Comparison of ENCODE assay signal across 2 cellular contexts in the genomic region with DNA sequence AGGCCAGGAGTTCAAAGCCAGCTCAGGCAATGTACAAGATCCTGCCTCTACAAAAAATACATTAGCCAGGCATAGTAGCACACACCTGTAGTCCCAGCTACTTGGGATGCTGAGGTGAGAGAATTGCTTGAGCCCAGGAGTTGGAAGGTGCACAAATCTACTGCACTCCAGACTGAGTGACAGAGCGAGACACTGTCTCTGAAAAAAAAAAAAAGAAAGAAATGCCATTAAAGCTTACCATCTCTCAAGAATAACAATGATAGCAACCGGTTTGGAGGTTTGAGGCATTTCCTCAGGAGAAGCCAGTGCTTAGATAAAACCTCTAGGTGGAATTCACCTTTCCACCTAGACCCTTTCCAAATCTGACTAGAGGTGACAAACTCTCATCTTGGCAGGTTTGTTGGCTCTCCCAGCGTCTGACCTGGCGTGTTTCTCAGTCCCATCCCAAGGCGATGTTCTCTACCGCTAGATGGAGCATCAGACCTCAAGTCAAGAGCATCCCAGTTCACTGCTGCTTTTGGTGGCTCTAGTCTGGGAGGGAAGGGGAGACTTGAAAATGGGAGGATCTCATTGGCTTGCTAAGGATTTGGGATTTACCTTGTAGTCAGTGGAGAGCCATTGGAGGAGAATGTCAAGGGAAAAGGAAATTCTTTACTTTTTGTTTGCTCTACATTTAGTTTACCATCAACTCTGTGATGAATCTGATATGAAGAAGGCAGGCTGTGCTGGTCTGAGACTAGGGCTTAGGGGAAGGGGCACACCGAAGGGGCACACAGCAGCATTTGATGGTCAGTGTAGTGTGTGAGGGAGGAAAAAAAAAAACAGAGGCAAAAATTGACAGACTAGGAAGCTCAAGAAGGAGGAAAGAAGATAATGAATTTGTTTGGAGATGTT.
TF ChIP-seq lines count a peak whose summit lies in the region.

No MANE protein-coding gene starts in this region.

TF ChIP-seq in SK-N-SH, 30 proteins besides CTCF, POLR2A, EP300 and RAD21 (continued from another document):
- TF ChIP-seq, protein P1, sequence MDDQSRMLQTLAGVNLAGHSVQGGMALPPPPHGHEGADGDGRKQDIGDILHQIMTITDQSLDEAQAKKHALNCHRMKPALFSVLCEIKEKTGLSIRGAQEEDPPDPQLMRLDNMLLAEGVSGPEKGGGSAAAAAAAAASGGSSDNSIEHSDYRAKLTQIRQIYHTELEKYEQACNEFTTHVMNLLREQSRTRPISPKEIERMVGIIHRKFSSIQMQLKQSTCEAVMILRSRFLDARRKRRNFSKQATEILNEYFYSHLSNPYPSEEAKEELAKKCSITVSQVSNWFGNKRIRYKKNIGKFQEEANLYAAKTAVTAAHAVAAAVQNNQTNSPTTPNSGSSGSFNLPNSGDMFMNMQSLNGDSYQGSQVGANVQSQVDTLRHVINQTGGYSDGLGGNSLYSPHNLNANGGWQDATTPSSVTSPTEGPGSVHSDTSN (IDR thresholded peaks at IDR 0.05) = no peak
- TF ChIP-seq TEAD4 (IDR thresholded peaks at IDR 0.05; ENCODE audit: borderline replicate concordance, insufficient read depth) (no peak), ELF1 (IDR thresholded peaks at IDR 0.05) (no peak), GATA2 (CRISPR knock-in tag; IDR thresholded peaks at IDR 0.05) (no peak), TAF1 (IDR thresholded peaks at IDR 0.05; ENCODE audit: borderline replicate concordance, low read depth, low read length) (no peak), POLR2AphosphoS5 (IDR thresholded peaks at IDR 0.05; ENCODE audit: low read depth, low read length) (no peak), SIN3A (IDR thresholded peaks at IDR 0.05; ENCODE audit: borderline replicate concordance, low read depth, low read length) (no peak)

TF ChIP-seq in SK-N-SH treated with all-trans-retinoic acid at 6 μM for 48 hours, 23 proteins besides CTCF, POLR2A, EP300 and RAD21 (continued from another document):
- TF ChIP-seq ZNF565 (CRISPR knock-in tag; conservative IDR thresholded peaks at IDR 0.05; ENCODE audit: low read depth) (no peak), ZNF8 (CRISPR knock-in tag; IDR thresholded peaks at IDR 0.05) (no peak), TOX (CRISPR knock-in tag; IDR thresholded peaks at IDR 0.05; ENCODE audit: borderline replicate concordance) (no peak), CSDC2 (CRISPR knock-in tag; IDR thresholded peaks at IDR 0.05) (no peak), SNAI2 (CRISPR knock-in tag; IDR thresholded peaks at IDR 0.05) (no peak), BACH2 (CRISPR knock-in tag; IDR thresholded peaks at IDR 0.05; ENCODE audit: borderline replicate concordance) (no peak)
- TF ChIP-seq, protein P2, sequence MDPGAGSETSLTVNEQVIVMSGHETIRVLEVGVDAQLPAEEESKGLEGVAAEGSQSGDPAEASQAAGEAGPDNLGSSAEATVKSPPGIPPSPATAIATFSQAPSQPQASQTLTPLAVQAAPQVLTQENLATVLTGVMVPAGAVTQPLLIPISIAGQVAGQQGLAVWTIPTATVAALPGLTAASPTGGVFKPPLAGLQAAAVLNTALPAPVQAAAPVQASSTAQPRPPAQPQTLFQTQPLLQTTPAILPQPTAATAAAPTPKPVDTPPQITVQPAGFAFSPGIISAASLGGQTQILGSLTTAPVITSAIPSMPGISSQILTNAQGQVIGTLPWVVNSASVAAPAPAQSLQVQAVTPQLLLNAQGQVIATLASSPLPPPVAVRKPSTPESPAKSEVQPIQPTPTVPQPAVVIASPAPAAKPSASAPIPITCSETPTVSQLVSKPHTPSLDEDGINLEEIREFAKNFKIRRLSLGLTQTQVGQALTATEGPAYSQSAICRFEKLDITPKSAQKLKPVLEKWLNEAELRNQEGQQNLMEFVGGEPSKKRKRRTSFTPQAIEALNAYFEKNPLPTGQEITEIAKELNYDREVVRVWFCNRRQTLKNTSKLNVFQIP (CRISPR knock-in tag; IDR thresholded peaks at IDR 0.05; ENCODE audit: borderline replicate concordance, low read depth) = no peak
- TF ChIP-seq, protein P3, sequence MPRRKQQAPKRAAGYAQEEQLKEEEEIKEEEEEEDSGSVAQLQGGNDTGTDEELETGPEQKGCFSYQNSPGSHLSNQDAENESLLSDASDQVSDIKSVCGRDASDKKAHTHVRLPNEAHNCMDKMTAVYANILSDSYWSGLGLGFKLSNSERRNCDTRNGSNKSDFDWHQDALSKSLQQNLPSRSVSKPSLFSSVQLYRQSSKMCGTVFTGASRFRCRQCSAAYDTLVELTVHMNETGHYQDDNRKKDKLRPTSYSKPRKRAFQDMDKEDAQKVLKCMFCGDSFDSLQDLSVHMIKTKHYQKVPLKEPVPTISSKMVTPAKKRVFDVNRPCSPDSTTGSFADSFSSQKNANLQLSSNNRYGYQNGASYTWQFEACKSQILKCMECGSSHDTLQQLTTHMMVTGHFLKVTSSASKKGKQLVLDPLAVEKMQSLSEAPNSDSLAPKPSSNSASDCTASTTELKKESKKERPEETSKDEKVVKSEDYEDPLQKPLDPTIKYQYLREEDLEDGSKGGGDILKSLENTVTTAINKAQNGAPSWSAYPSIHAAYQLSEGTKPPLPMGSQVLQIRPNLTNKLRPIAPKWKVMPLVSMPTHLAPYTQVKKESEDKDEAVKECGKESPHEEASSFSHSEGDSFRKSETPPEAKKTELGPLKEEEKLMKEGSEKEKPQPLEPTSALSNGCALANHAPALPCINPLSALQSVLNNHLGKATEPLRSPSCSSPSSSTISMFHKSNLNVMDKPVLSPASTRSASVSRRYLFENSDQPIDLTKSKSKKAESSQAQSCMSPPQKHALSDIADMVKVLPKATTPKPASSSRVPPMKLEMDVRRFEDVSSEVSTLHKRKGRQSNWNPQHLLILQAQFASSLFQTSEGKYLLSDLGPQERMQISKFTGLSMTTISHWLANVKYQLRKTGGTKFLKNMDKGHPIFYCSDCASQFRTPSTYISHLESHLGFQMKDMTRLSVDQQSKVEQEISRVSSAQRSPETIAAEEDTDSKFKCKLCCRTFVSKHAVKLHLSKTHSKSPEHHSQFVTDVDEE (CRISPR knock-in tag; IDR thresholded peaks at IDR 0.05) = no peak
